9 cellular contexts compared by ENCODE assay signal in the genomic region with DNA sequence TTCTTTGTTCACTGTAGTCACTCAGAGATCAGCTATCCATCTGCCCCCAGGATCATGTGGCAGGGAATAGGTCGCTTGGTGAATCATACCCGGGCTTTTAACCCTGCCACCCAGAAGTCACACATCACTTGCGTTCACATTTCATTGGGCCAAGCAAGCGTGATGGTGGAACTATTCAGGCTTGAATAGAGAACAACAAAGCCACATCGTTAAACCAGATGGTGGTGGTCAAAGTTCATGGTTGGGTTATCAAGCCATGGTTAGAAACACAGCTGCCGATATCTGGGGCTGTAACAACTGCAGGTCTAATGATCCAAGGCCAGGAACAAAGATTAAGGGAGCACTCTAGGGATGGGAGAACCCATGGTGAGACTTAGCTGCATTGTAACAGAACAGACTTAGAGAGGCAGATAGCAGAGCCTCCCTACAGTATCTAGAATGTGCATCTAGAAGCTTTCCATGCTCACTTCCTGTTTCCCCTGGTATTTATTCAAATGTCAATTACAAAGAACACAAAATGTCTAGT. TPM values are rescaled to one million over a fixed set of nuclear protein-coding genes. Genes with fewer than 3 reads are reported as not detected.
DNase-seq lines count a peak whose midpoint lies in the region; ATAC-seq and TF ChIP-seq lines count a peak whose summit lies in the region.
"Had no signal": no experiment of that assay in that cellular context is flagged by ENCODE, and none has a peak within 500 bp of the region (broad histone marks: within the 10 kb centered on the region; RNA-seq: fewer than 3 reads in every experiment).

No MANE protein-coding gene starts in this region.

- H3K36me3 ChIP-seq in neural progenitor cell (no peaks in the 10 kb centered on the region), psoas muscle (ENCODE audit: insufficient read depth in 1 of 2, low read depth in 1 of 2) (no peaks in the 10 kb centered on the region)

- TF ChIP-seq CTCF in GM12865 (IDR thresholded peaks at IDR 0.05; ENCODE audit: insufficient read depth, low read depth, low read length, missing control alignments) = no peak
- no peak for TF ChIP-seq CTCF in neural progenitor cell (IDR thresholded peaks at IDR 0.05)
- no peak for TF ChIP-seq CTCF in psoas muscle (IDR thresholded peaks at IDR 0.05)

- DNase-seq in GM12865 (ENCODE audit: low read depth) (peak; percentile 86), neural progenitor cell (ENCODE audit: low spot score) (no peak), psoas muscle (no peak), NCI-H1417 (lab: John Stamatoyannopoulos, UW) (no peak)
- peak; percentile 50 for DNase-seq in activated naive CD8-positive, alpha-beta T cell treated with anti-CD3 and anti-CD28 coated beads, Interleukin-2, amount 50 U/mL, for 24 hours
- no peak for DNase-seq in activated CD8-positive, alpha-beta memory T cell treated with anti-CD3 and anti-CD28 coated beads, Interleukin-2, amount 50 U/mL, for 4 hours

- peaks cover 84% of the 10 kb centered on the region for H3K4me1 Mint-ChIP-seq in activated naive CD8-positive, alpha-beta T cell treated with anti-CD3 and anti-CD28 coated beads, Interleukin-2, amount 50 U/mL, for 24 hours
- peaks cover 3% of the 10 kb centered on the region for H3K4me1 Mint-ChIP-seq in neural progenitor cell

- peaks cover 21% of the 10 kb centered on the region for H3K36me3 Mint-ChIP-seq in activated naive CD8-positive, alpha-beta T cell treated with anti-CD3 and anti-CD28 coated beads, Interleukin-2, amount 50 U/mL, for 24 hours (ENCODE audit: low read depth)
- no peaks in the 10 kb centered on the region for H3K36me3 Mint-ChIP-seq in neural progenitor cell

- ATAC-seq in GM21390 (IDR thresholded peaks at IDR 0.05; ENCODE audit: unreplicated experiment) (peak; percentile 70), HG03565 (IDR thresholded peaks at IDR 0.05; ENCODE audit: unreplicated experiment) (peak; percentile 65), psoas muscle (no peak)
- ATAC-seq in activated naive CD8-positive, alpha-beta T cell treated with anti-CD3 and anti-CD28 coated beads, Interleukin-2, amount 50 U/mL, for 24 hours = peak; percentile 70

- H3K4me3 ChIP-seq in GM12865 (ENCODE audit: low read depth, low read length) (peak overlapping the region; percentile 51), neural progenitor cell (no peak overlapping the region), psoas muscle (no peak overlapping the region)

- H3K79me2 ChIP-seq in neural progenitor cell (ENCODE audit: low read depth) = no peaks in the 10 kb centered on the region

- 70 to 87% (median 83%) methylated on average over 6 of the region's 6 CpGs for WGBS in psoas muscle, 3 donors

- peak overlapping the region; percentile 89 for H3K27ac Mint-ChIP-seq in activated naive CD8-positive, alpha-beta T cell treated with anti-CD3 and anti-CD28 coated beads, Interleukin-2, amount 50 U/mL, for 24 hours
- no peak overlapping the region for H3K27ac Mint-ChIP-seq in neural progenitor cell

- no peaks in the 10 kb centered on the region for H4K20me1 ChIP-seq in neural progenitor cell (ENCODE audit: low read depth)

- no peak overlapping the region for H3K4me2 ChIP-seq in neural progenitor cell

- peaks cover 17% of the 10 kb centered on the region for H3K9me3 Mint-ChIP-seq in activated naive CD8-positive, alpha-beta T cell treated with anti-CD3 and anti-CD28 coated beads, Interleukin-2, amount 50 U/mL, for 24 hours
- peaks cover 6% of the 10 kb centered on the region for H3K9me3 Mint-ChIP-seq in neural progenitor cell

- H2AFZ ChIP-seq in neural progenitor cell (replicated peaks) = no peak overlapping the region

- peak overlapping the region; percentile 71 for H3K4me3 Mint-ChIP-seq in activated naive CD8-positive, alpha-beta T cell treated with anti-CD3 and anti-CD28 coated beads, Interleukin-2, amount 50 U/mL, for 24 hours
- H3K4me3 Mint-ChIP-seq in neural progenitor cell = no peak overlapping the region

- H3K27me3 ChIP-seq in neural progenitor cell (no peaks in the 10 kb centered on the region), psoas muscle (ENCODE audit: insufficient read depth in 3 of 3, low read length in 2 of 3) (no peaks in the 10 kb centered on the region)

- H3K27ac ChIP-seq in neural progenitor cell (no peak overlapping the region), psoas muscle (no peak overlapping the region)

- H3K9me3 ChIP-seq in neural progenitor cell (ENCODE audit: low read depth) (no peaks in the 10 kb centered on the region), psoas muscle (no peaks in the 10 kb centered on the region)

- intact Hi-C loops in psoas muscle (cut with DNase I) = no loop called here

- no peak overlapping the region for H3K9ac ChIP-seq in neural progenitor cell

- H3K4me1 ChIP-seq in neural progenitor cell = no peaks in the 10 kb centered on the region
- H3K4me1 ChIP-seq in psoas muscle = no peaks in the 10 kb centered on the region

- H3K27me3 Mint-ChIP-seq in activated naive CD8-positive, alpha-beta T cell treated with anti-CD3 and anti-CD28 coated beads, Interleukin-2, amount 50 U/mL, for 24 hours = no peaks in the 10 kb centered on the region
- peaks cover 5% of the 10 kb centered on the region for H3K27me3 Mint-ChIP-seq in neural progenitor cell (ENCODE audit: insufficient read depth, low read depth)

- H3F3A ChIP-seq in neural progenitor cell (ENCODE audit: low read depth) = no peaks in the 10 kb centered on the region

RNA-seq across cellular contexts. Expression of gene PTPRC, which starts 40.0 kb away (rescaled TPM):
- total RNA-seq in neural progenitor cell (ENCODE audit: low replicate concordance) (not detected in 2 replicates), psoas muscle (1 to 10 TPM; 3.9 to 7.0 (median 4.9) TPM)
- under 1 TPM; 0.42 to 0.63 (median 0.51) TPM for polyA plus RNA-seq in psoas muscle

RNA-seq across cellular contexts. Expression of gene ATP6V1G3, which starts 58.4 kb away (rescaled TPM):
- not detected in 2 replicates for total RNA-seq in neural progenitor cell (ENCODE audit: low replicate concordance)
- total RNA-seq in psoas muscle = not detected
- polyA plus RNA-seq in psoas muscle = not detected
- total RNA-seq: skeletal muscle tissue had no signal

Comparison
In these comparisons a context has a peak if more than half of its experiments do, and no peak if none do; other contexts are left out.
1. DNase-seq: peak in GM12865 (single experiment) and activated naive CD8-positive, alpha-beta T cell treated with anti-CD3 and anti-CD28 coated beads, Interleukin-2, amount 50 U/mL, for 24 hours (single experiment); none in neural progenitor cell (single experiment), psoas muscle (0 of 2), NCI-H1417 (0 of 3) and activated CD8-positive, alpha-beta memory T cell treated with anti-CD3 and anti-CD28 coated beads, Interleukin-2, amount 50 U/mL, for 4 hours (single experiment).
2. ATAC-seq: peak in GM21390 (single experiment), HG03565 (single experiment) and activated naive CD8-positive, alpha-beta T cell treated with anti-CD3 and anti-CD28 coated beads, Interleukin-2, amount 50 U/mL, for 24 hours (single experiment); none in psoas muscle (0 of 4).